In genomic region chr16:79009911-79010310, GRCh38 we compare ENCODE assay signal across 31 cellular contexts.
DNase-seq lines count a peak whose midpoint lies in the region; ATAC-seq and TF ChIP-seq lines count a peak whose summit lies in the region.
"Had no signal": no experiment of that assay in that cellular context is flagged by ENCODE, and none has a peak within 500 bp of the region (broad histone marks: within the 10 kb centered on the region; RNA-seq: fewer than 3 reads in every experiment).

No MANE protein-coding gene starts in this region.

- peaks cover 5% of the 10 kb centered on the region for H3K36me3 Mint-ChIP-seq in stimulated activated effector memory CD8-positive, alpha-beta T cell treated with anti-CD3 and anti-CD28 coated beads, Interleukin-12 subunit alpha, Interleukin-12 subunit beta, amount 100 ng/mL, for 72 hours
- H3K36me3 Mint-ChIP-seq: activated naive CD8-positive, alpha-beta T cell treated with anti-CD3 and anti-CD28 coated beads for 36 hours; CD4-positive, CD25-positive, alpha-beta regulatory T cell; WTC11 had no signal

- TF ChIP-seq CTCF in coronary artery (IDR thresholded peaks at IDR 0.05): no peak

- DNase-seq in DMS153 (lab: John Stamatoyannopoulos, UW) (peak; percentile 41), DMS153 treated with DMSO at 0.1 percent for 48 hours (lab: John Stamatoyannopoulos, UW; ENCODE audit: unreplicated experiment) (no peak), NCI-H187 (lab: John Stamatoyannopoulos, UW) (peak; percentile 23 to 54), NCI-H510A (lab: John Stamatoyannopoulos, UW) (peak; percentile 70), coronary artery (ENCODE audit: low spot score) (no peak)
- DNase-seq in stimulated activated effector memory CD8-positive, alpha-beta T cell treated with anti-CD3 and anti-CD28 coated beads, Interleukin-12 subunit alpha, Interleukin-12 subunit beta, amount 100 ng/mL, for 72 hours (ENCODE audit: low spot score in 2 of 2): no peak
- DNase-seq: activated CD4-positive, alpha-beta T cell treated with anti-CD3 and anti-CD28 coated beads, Interleukin-2, amount 10 ng/mL, durations not matched to agents 7 days and 5 days; activated effector memory CD4-positive, alpha-beta T cell treated with anti-CD3 and anti-CD28 coated beads, Interleukin-2, amount 50 U/mL, for 16 hours; activated naive CD8-positive, alpha-beta T cell treated with anti-CD3 and anti-CD28 coated beads for 36 hours; activated T-cell treated with anti-CD3 and anti-CD28 coated beads, Interleukin-2, amount 50 U/mL, for 1 hour; anterior cingulate cortex; CD4-positive, CD25-positive, alpha-beta regulatory T cell; cortex of kidney; effector memory CD4-positive, alpha-beta T cell; HFFc6; hippocampal formation; left colon; mammary epithelial cell; NCI-H1105; nephron progenitor cell; NK-92 treated with Interleukin-12 subunit alpha and Interleukin-12 subunit beta, amount 100 ng/mL, for 24 hours; PC-3; stimulated activated CD4-positive, alpha-beta T cell treated with anti-CD3 and anti-CD28 coated beads, Interleukin-4, amount 100 ng/mL, for 4 hours; trophoblast cell had no signal

- peak overlapping the region; percentile 73 for H3K27ac Mint-ChIP-seq in stimulated activated effector memory CD8-positive, alpha-beta T cell treated with anti-CD3 and anti-CD28 coated beads, Interleukin-12 subunit alpha, Interleukin-12 subunit beta, amount 100 ng/mL, for 72 hours
- H3K27ac Mint-ChIP-seq: activated CD4-positive, alpha-beta T cell treated with anti-CD3 and anti-CD28 coated beads, Interleukin-2, amount 10 ng/mL, durations not matched to agents 7 days and 5 days; activated naive CD8-positive, alpha-beta T cell treated with anti-CD3 and anti-CD28 coated beads for 36 hours; HFFc6; nephron progenitor cell; WTC11 had no signal

- no peak for ATAC-seq in stimulated activated effector memory CD8-positive, alpha-beta T cell treated with anti-CD3 and anti-CD28 coated beads, Interleukin-12 subunit alpha, Interleukin-12 subunit beta, amount 100 ng/mL, for 72 hours
- ATAC-seq in GM18498 (IDR thresholded peaks at IDR 0.05; ENCODE audit: unreplicated experiment) (no peak), HG02870 (IDR thresholded peaks at IDR 0.05; ENCODE audit: unreplicated experiment) (no peak)
- ATAC-seq: left colon, PC-3, WTC11 had no signal

- peaks cover 3% of the 10 kb centered on the region for H3K9me3 Mint-ChIP-seq in stimulated activated effector memory CD8-positive, alpha-beta T cell treated with anti-CD3 and anti-CD28 coated beads, Interleukin-12 subunit alpha, Interleukin-12 subunit beta, amount 100 ng/mL, for 72 hours
- H3K9me3 Mint-ChIP-seq: activated naive CD8-positive, alpha-beta T cell treated with anti-CD3 and anti-CD28 coated beads for 36 hours; CD4-positive, CD25-positive, alpha-beta regulatory T cell had no signal

- H3K27ac ChIP-seq in coronary artery: no peak overlapping the region
- H3K27ac ChIP-seq: 22Rv1, cardiac muscle cell, epithelial cell of prostate, SK-N-MC had no signal

- no peak overlapping the region for H3K4me3 Mint-ChIP-seq in stimulated activated effector memory CD8-positive, alpha-beta T cell treated with anti-CD3 and anti-CD28 coated beads, Interleukin-12 subunit alpha, Interleukin-12 subunit beta, amount 100 ng/mL, for 72 hours
- H3K4me3 Mint-ChIP-seq: activated CD4-positive, alpha-beta T cell treated with anti-CD3 and anti-CD28 coated beads, Interleukin-2, amount 10 ng/mL, durations not matched to agents 7 days and 5 days; activated naive CD8-positive, alpha-beta T cell treated with anti-CD3 and anti-CD28 coated beads for 36 hours; CD4-positive, CD25-positive, alpha-beta regulatory T cell; HFFc6; nephron progenitor cell; WTC11 had no signal

- no peak overlapping the region for H3K4me3 ChIP-seq in coronary artery
- H3K4me3 ChIP-seq: cardiac muscle cell, SK-N-MC had no signal

- peaks cover 65% of the 10 kb centered on the region for H3K4me1 Mint-ChIP-seq in stimulated activated effector memory CD8-positive, alpha-beta T cell treated with anti-CD3 and anti-CD28 coated beads, Interleukin-12 subunit alpha, Interleukin-12 subunit beta, amount 100 ng/mL, for 72 hours
- H3K4me1 Mint-ChIP-seq: WTC11 had no signal

Comparison
In these comparisons a context has a peak if more than half of its experiments do, and no peak if none do; other contexts are left out.
1. DNase-seq: peak in DMS153 (single experiment), NCI-H187 (2 of 2) and NCI-H510A (single experiment); none in DMS153 treated with DMSO at 0.1 percent for 48 hours (single experiment), stimulated activated effector memory CD8-positive, alpha-beta T cell treated with anti-CD3 and anti-CD28 coated beads, Interleukin-12 subunit alpha, Interleukin-12 subunit beta, amount 100 ng/mL, for 72 hours (0 of 2) and coronary artery (single experiment).